Comparison of ENCODE assay signal across 2 cellular contexts in the genomic region with DNA sequence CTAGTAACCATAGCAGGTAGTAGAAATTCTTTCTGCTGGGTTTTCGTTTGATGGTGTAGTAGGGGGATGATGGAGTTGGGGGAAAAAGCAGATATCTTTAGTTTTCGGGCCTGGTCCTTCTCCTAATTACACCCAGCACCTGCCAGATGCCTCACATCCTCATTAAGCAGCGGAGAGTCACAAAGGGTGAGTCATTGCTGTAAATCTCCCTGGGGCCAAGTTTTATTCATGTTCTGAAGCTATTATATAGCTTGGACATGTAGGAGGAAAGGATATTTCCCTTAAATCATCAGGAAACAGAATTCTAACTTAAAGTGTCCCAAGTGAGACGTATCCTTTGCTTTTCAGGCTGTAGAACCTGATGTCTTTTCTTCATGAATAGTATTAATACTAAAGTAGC.
TF ChIP-seq lines count a peak whose summit lies in the region.

No MANE protein-coding gene starts in this region.

TF ChIP-seq in IMR-90, 13 proteins besides CTCF, POLR2A, EP300 and RAD21:
- TF ChIP-seq MAZ (IDR thresholded peaks at IDR 0.05; ENCODE audit: borderline replicate concordance, low read depth, low read length) (no peak), FOS (IDR thresholded peaks at IDR 0.05; ENCODE audit: low read depth, low read length) (0 out of 2 replicates have a peak, but pooled peaks have one; percentile 13), NFE2L2 (IDR thresholded peaks at IDR 0.05; ENCODE audit: low read depth, low read length) (peak; percentile 26; the same call in 1 of the 2 replicates)
TF ChIP-seq in IMR-90: peak in this region for 2.

TF ChIP-seq in WTC11, 78 proteins besides CTCF, POLR2A, EP300 and RAD21:
- TF ChIP-seq ATF1 (CRISPR knock-in tag; IDR thresholded peaks at IDR 0.05): no peak
- TF ChIP-seq, protein P1, sequence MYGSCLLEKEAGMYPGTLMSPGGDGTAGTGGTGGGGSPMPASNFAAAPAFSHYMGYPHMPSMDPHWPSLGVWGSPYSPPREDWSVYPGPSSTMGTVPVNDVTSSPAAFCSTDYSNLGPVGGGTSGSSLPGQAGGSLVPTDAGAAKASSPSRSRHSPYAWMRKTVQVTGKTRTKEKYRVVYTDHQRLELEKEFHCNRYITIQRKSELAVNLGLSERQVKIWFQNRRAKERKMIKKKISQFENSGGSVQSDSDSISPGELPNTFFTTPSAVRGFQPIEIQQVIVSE (CRISPR knock-in tag; IDR thresholded peaks at IDR 0.05; ENCODE audit: borderline replicate concordance): no peak
- TF ChIP-seq OVOL2 (CRISPR knock-in tag; IDR thresholded peaks at IDR 0.05; ENCODE audit: borderline replicate concordance): no peak
- TF ChIP-seq ZNF396 (CRISPR knock-in tag; IDR thresholded peaks at IDR 0.05; ENCODE audit: borderline replicate concordance): no peak
- no peak for TF ChIP-seq TEAD4 (CRISPR knock-in tag; IDR thresholded peaks at IDR 0.05)
- TF ChIP-seq, protein P2, sequence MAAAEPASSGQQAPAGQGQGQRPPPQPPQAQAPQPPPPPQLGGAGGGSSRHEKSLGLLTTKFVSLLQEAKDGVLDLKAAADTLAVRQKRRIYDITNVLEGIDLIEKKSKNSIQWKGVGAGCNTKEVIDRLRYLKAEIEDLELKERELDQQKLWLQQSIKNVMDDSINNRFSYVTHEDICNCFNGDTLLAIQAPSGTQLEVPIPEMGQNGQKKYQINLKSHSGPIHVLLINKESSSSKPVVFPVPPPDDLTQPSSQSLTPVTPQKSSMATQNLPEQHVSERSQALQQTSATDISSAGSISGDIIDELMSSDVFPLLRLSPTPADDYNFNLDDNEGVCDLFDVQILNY (CRISPR knock-in tag; IDR thresholded peaks at IDR 0.05): no peak
- no peak for TF ChIP-seq NFE2L1 (CRISPR knock-in tag; IDR thresholded peaks at IDR 0.05)
- TF ChIP-seq, protein P3, sequence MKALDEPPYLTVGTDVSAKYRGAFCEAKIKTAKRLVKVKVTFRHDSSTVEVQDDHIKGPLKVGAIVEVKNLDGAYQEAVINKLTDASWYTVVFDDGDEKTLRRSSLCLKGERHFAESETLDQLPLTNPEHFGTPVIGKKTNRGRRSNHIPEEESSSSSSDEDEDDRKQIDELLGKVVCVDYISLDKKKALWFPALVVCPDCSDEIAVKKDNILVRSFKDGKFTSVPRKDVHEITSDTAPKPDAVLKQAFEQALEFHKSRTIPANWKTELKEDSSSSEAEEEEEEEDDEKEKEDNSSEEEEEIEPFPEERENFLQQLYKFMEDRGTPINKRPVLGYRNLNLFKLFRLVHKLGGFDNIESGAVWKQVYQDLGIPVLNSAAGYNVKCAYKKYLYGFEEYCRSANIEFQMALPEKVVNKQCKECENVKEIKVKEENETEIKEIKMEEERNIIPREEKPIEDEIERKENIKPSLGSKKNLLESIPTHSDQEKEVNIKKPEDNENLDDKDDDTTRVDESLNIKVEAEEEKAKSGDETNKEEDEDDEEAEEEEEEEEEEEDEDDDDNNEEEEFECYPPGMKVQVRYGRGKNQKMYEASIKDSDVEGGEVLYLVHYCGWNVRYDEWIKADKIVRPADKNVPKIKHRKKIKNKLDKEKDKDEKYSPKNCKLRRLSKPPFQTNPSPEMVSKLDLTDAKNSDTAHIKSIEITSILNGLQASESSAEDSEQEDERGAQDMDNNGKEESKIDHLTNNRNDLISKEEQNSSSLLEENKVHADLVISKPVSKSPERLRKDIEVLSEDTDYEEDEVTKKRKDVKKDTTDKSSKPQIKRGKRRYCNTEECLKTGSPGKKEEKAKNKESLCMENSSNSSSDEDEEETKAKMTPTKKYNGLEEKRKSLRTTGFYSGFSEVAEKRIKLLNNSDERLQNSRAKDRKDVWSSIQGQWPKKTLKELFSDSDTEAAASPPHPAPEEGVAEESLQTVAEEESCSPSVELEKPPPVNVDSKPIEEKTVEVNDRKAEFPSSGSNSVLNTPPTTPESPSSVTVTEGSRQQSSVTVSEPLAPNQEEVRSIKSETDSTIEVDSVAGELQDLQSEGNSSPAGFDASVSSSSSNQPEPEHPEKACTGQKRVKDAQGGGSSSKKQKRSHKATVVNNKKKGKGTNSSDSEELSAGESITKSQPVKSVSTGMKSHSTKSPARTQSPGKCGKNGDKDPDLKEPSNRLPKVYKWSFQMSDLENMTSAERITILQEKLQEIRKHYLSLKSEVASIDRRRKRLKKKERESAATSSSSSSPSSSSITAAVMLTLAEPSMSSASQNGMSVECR (CRISPR knock-in tag; IDR thresholded peaks at IDR 0.05; ENCODE audit: borderline replicate concordance): no peak
- no peak for TF ChIP-seq NFATC4 (CRISPR knock-in tag; IDR thresholded peaks at IDR 0.05)
- TF ChIP-seq, protein P4, sequence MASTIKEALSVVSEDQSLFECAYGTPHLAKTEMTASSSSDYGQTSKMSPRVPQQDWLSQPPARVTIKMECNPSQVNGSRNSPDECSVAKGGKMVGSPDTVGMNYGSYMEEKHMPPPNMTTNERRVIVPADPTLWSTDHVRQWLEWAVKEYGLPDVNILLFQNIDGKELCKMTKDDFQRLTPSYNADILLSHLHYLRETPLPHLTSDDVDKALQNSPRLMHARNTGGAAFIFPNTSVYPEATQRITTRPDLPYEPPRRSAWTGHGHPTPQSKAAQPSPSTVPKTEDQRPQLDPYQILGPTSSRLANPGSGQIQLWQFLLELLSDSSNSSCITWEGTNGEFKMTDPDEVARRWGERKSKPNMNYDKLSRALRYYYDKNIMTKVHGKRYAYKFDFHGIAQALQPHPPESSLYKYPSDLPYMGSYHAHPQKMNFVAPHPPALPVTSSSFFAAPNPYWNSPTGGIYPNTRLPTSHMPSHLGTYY (CRISPR knock-in tag; IDR thresholded peaks at IDR 0.05): no peak
- TF ChIP-seq, protein P5, sequence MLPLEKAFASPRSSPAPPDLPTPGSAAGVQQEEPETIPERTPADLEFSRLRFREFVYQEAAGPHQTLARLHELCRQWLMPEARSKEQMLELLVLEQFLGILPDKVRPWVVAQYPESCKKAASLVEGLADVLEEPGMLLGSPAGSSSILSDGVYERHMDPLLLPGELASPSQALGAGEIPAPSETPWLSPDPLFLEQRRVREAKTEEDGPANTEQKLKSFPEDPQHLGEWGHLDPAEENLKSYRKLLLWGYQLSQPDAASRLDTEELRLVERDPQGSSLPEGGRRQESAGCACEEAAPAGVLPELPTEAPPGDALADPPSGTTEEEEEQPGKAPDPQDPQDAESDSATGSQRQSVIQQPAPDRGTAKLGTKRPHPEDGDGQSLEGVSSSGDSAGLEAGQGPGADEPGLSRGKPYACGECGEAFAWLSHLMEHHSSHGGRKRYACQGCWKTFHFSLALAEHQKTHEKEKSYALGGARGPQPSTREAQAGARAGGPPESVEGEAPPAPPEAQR (CRISPR knock-in tag; IDR thresholded peaks at IDR 0.05): no peak
- TF ChIP-seq HMGA2 (CRISPR knock-in tag; IDR thresholded peaks at IDR 0.05): no peak
- no peak for TF ChIP-seq RELA (CRISPR knock-in tag; IDR thresholded peaks at IDR 0.05; ENCODE audit: borderline replicate concordance)
- TF ChIP-seq NFYB (CRISPR knock-in tag; conservative IDR thresholded peaks at IDR 0.05; ENCODE audit: low read depth): no peak
